In genomic region chr5:64576241-64576640, GRCh38 we compare ENCODE assay signal across 29 cellular contexts.
"Had no signal": no experiment of that assay in that cellular context is flagged by ENCODE, and none has a peak within 500 bp of the region (broad histone marks: within the 10 kb centered on the region; RNA-seq: fewer than 3 reads in every experiment).

No MANE protein-coding gene starts in this region.

- H3K27ac Mint-ChIP-seq: activated B cell treated with CpG ODN at 0.5 μM for 24 hours; activated CD8-positive, alpha-beta memory T cell treated with anti-CD3 and anti-CD28 coated beads, Interleukin-2, amount 10 ng/mL, durations not matched to agents 7 days and 5 days; activated CD8-positive, alpha-beta T cell treated with anti-CD3 and anti-CD28 coated beads, Interleukin-2, amount 10 ng/mL, durations not matched to agents 7 days and 5 days; activated naive CD8-positive, alpha-beta T cell; dendritic cell treated with granulocyte-macrophage colony-stimulating factor and Interleukin-4, amounts not matched to agents 40 ng/mL and 50 ng/mL, for 4 days; naive B cell; nephron progenitor cell; progenitor cell of endocrine pancreas; stimulated activated naive B cell treated with anti-CD40 and anti-IgM and Interleukin-4, amounts not matched to agents 10 μg/mL and 1 μg/mL and 100 μg/mL, for 72 hours; T-cell; T-helper 2 cell treated with Interferon-gamma antibody and Interleukin-4, amounts not matched to agents 5 μg/mL and 100 μg/mL, for 36 hours had no signal

- H3K27me3 ChIP-seq: adrenal gland, esophagus muscularis mucosa, gastrocnemius medialis, hepatocyte, ovary, sigmoid colon, stomach, tibial artery, upper lobe of right lung had no signal

- H3K4me2 ChIP-seq: hepatocyte had no signal

- DNase-seq: activated B cell treated with CpG ODN at 0.5 μM for 24 hours; activated CD8-positive, alpha-beta memory T cell treated with anti-CD3 and anti-CD28 coated beads, Interleukin-2, amount 10 ng/mL, durations not matched to agents 7 days and 5 days; activated CD8-positive, alpha-beta T cell treated with anti-CD3 and anti-CD28 coated beads, Interleukin-2, amount 10 ng/mL, durations not matched to agents 7 days and 5 days; activated effector memory CD4-positive, alpha-beta T cell treated with Interleukin-2 at 50 U/mL for 16 hours; activated naive CD4-positive, alpha-beta T cell treated with Interleukin-2 at 50 U/mL for 16 hours; adrenal gland; effector CD4-positive, alpha-beta T cell; gastrocnemius medialis; left cardiac atrium; mammary epithelial cell; naive B cell; nephron progenitor cell; ovary; sigmoid colon; stimulated activated CD4-positive, alpha-beta T cell treated with anti-CD3 and anti-CD28 coated beads, Interleukin-1b, Interleukin-23, amount 100 ng/mL, for 48 hours; stimulated activated CD4-positive, alpha-beta T cell treated with anti-CD3 and anti-CD28 coated beads, Interleukin-4, amount 100 ng/mL, for 4 hours; stimulated activated naive B cell treated with anti-CD40 and anti-IgM and Interleukin-4, amounts not matched to agents 10 μg/mL and 1 μg/mL and 100 μg/mL, for 72 hours; stomach; T-cell; tibial artery; upper lobe of right lung had no signal

- ATAC-seq: activated CD8-positive, alpha-beta memory T cell treated with anti-CD3 and anti-CD28 coated beads, Interleukin-2, amount 10 ng/mL, durations not matched to agents 7 days and 5 days; activated CD8-positive, alpha-beta T cell treated with anti-CD3 and anti-CD28 coated beads, Interleukin-2, amount 10 ng/mL, durations not matched to agents 7 days and 5 days; gastrocnemius medialis; left cardiac atrium; stimulated activated naive B cell treated with anti-CD40 and anti-IgM and Interleukin-4, amounts not matched to agents 10 μg/mL and 1 μg/mL and 100 μg/mL, for 72 hours; T-cell; upper lobe of right lung had no signal

- H3K9me3 ChIP-seq: adrenal gland, esophagus muscularis mucosa, gastrocnemius medialis, ovary, sigmoid colon, stomach, tibial artery, upper lobe of right lung had no signal

- H3K36me3 Mint-ChIP-seq: activated CD8-positive, alpha-beta memory T cell treated with anti-CD3 and anti-CD28 coated beads, Interleukin-2, amount 10 ng/mL, durations not matched to agents 7 days and 5 days; activated naive CD8-positive, alpha-beta T cell; naive B cell; stimulated activated naive B cell treated with anti-CD40 and anti-IgM and Interleukin-4, amounts not matched to agents 10 μg/mL and 1 μg/mL and 100 μg/mL, for 72 hours; T-cell had no signal

- H3K79me2 ChIP-seq: hepatocyte had no signal

- H3K27ac ChIP-seq: adrenal gland, esophagus muscularis mucosa, gastrocnemius medialis, hepatocyte, ovary, sigmoid colon, stomach, upper lobe of right lung had no signal

- H2AFZ ChIP-seq: hepatocyte had no signal

- H3K27me3 Mint-ChIP-seq: dendritic cell treated with granulocyte-macrophage colony-stimulating factor and Interleukin-4, amounts not matched to agents 40 ng/mL and 50 ng/mL, for 4 days; progenitor cell of endocrine pancreas had no signal

- H3K4me3 ChIP-seq: adrenal gland, esophagus muscularis mucosa, gastrocnemius medialis, hepatocyte, ovary, sigmoid colon, smooth muscle cell, stomach, tibial artery, upper lobe of right lung had no signal

- H3K4me1 ChIP-seq: esophagus muscularis mucosa, gastrocnemius medialis, sigmoid colon, stomach, upper lobe of right lung had no signal

- H3K36me3 ChIP-seq: adrenal gland, esophagus muscularis mucosa, gastrocnemius medialis, ovary, sigmoid colon, stomach, tibial artery, upper lobe of right lung had no signal

- H3K4me3 Mint-ChIP-seq: activated B cell treated with CpG ODN at 0.5 μM for 24 hours; activated CD8-positive, alpha-beta memory T cell treated with anti-CD3 and anti-CD28 coated beads, Interleukin-2, amount 10 ng/mL, durations not matched to agents 7 days and 5 days; activated CD8-positive, alpha-beta T cell treated with anti-CD3 and anti-CD28 coated beads, Interleukin-2, amount 10 ng/mL, durations not matched to agents 7 days and 5 days; activated naive CD8-positive, alpha-beta T cell; central memory CD8-positive, alpha-beta T cell; dendritic cell treated with granulocyte-macrophage colony-stimulating factor and Interleukin-4, amounts not matched to agents 40 ng/mL and 50 ng/mL, for 4 days; naive B cell; nephron progenitor cell; stimulated activated naive B cell treated with anti-CD40 and anti-IgM and Interleukin-4, amounts not matched to agents 10 μg/mL and 1 μg/mL and 100 μg/mL, for 72 hours; T-cell; T-helper 2 cell treated with Interferon-gamma antibody and Interleukin-4, amounts not matched to agents 5 μg/mL and 100 μg/mL, for 36 hours had no signal

- H3K9me3 Mint-ChIP-seq: activated B cell treated with CpG ODN at 0.5 μM for 24 hours; central memory CD8-positive, alpha-beta T cell; dendritic cell treated with granulocyte-macrophage colony-stimulating factor and Interleukin-4, amounts not matched to agents 40 ng/mL and 50 ng/mL, for 4 days; naive B cell; nephron progenitor cell; stimulated activated naive B cell treated with anti-CD40 and anti-IgM and Interleukin-4, amounts not matched to agents 10 μg/mL and 1 μg/mL and 100 μg/mL, for 72 hours; T-cell; T-helper 2 cell treated with Interferon-gamma antibody and Interleukin-4, amounts not matched to agents 5 μg/mL and 100 μg/mL, for 36 hours had no signal

- H3K4me1 Mint-ChIP-seq: activated B cell treated with CpG ODN at 0.5 μM for 24 hours; activated CD8-positive, alpha-beta memory T cell treated with anti-CD3 and anti-CD28 coated beads, Interleukin-2, amount 10 ng/mL, durations not matched to agents 7 days and 5 days; central memory CD8-positive, alpha-beta T cell; naive B cell; nephron progenitor cell; stimulated activated naive B cell treated with anti-CD40 and anti-IgM and Interleukin-4, amounts not matched to agents 10 μg/mL and 1 μg/mL and 100 μg/mL, for 72 hours; T-cell had no signal
